Comparison of ENCODE assay signal across 8 cellular contexts in genomic region chr16:15028345-15028715, GRCh38. TPM values are rescaled to one million over a fixed set of nuclear protein-coding genes. Genes with fewer than 3 reads are reported as not detected.
DNase-seq lines count a peak whose midpoint lies in the region; ATAC-seq and TF ChIP-seq lines count a peak whose summit lies in the region.
"Not testable (repeated sequence)": the region's sequence is repeated elsewhere in the genome, so short reads cannot be mapped to it uniquely, and the experiment has no call there.

No MANE protein-coding gene starts in this region.

- intact Hi-C loops in activated T-helper 1 cell treated with anti-CD3 and anti-CD28 coated beads, Interleukin-12 subunit alpha, Interleukin-12 subunit beta, Interleukin-2, Interleukin-4 antibody, amounts not matched to agents 30 ng/mL and 10 ng/mL and 1 ng/mL, durations not matched to agents 14 hours and 24 hours and 36 hours (cut with micrococcal nuclease): not testable (repeated sequence)

- H3K27me3 ChIP-seq in CD8-positive, alpha-beta memory T cell (ENCODE audit: insufficient read depth, low read length, poor library complexity, severe bottlenecking): not testable (repeated sequence)

- H3K9me3 ChIP-seq in CD8-positive, alpha-beta memory T cell (ENCODE audit: low read length): not testable (repeated sequence)

- CTCF ChIA-PET in CD8-positive, alpha-beta memory T cell (lab: Charles Lee): not testable (repeated sequence)

- H3K4me3 Mint-ChIP-seq in CD8-positive, alpha-beta memory T cell; HFFc6; activated T-helper 1 cell treated with anti-CD3 and anti-CD28 coated beads, Interleukin-12 subunit alpha, Interleukin-12 subunit beta, Interleukin-2, Interleukin-4 antibody, amounts not matched to agents 30 ng/mL and 10 ng/mL and 1 ng/mL, durations not matched to agents 14 hours and 24 hours and 36 hours; brain; osteocyte (ENCODE audit: unreplicated experiment); stimulated activated naive B cell treated with anti-CD40 and anti-IgM and Interleukin-4, amounts not matched to agents 10 μg/mL and 1 μg/mL and 100 μg/mL, for 72 hours: not testable (repeated sequence)

- not testable (repeated sequence) for ATAC-seq in stimulated activated naive B cell treated with anti-CD40 and anti-IgM and Interleukin-4, amounts not matched to agents 10 μg/mL and 1 μg/mL and 100 μg/mL, for 72 hours (replicated peaks)

- TF ChIP-seq CTCF in HFFc6 (IDR thresholded peaks at IDR 0.05); brain (conservative IDR thresholded peaks at IDR 0.05); osteocyte (IDR thresholded peaks at IDR 0.05): not testable (repeated sequence)

- not testable (repeated sequence) for H3K27ac ChIP-seq in CD8-positive, alpha-beta memory T cell (ENCODE audit: low read depth, low read length)

- not testable (repeated sequence) for H3K4me1 ChIP-seq in CD8-positive, alpha-beta memory T cell (ENCODE audit: insufficient read depth, low read length)

- peaks cover 27% of the 10 kb centered on the region for H3K36me3 ChIP-seq in CD8-positive, alpha-beta memory T cell (ENCODE audit: insufficient read depth, low read length)

- H3K27ac Mint-ChIP-seq in CD8-positive, alpha-beta memory T cell: peak overlapping the region in 6 of 8 donors; percentile 12 to 60 (median 44)
- H3K27ac Mint-ChIP-seq in HFFc6 (peak overlapping the region; percentile 78), brain (peak overlapping the region in 4 of 5 experiments; percentile 51 to 80 (median 63)), osteocyte (ENCODE audit: unreplicated experiment) (peak overlapping the region; percentile 75)
- peak overlapping the region; percentile 1 for H3K27ac Mint-ChIP-seq in activated T-helper 1 cell treated with anti-CD3 and anti-CD28 coated beads, Interleukin-12 subunit alpha, Interleukin-12 subunit beta, Interleukin-2, Interleukin-4 antibody, amounts not matched to agents 30 ng/mL and 10 ng/mL and 1 ng/mL, durations not matched to agents 14 hours and 24 hours and 36 hours
- peak overlapping the region; percentile 42 for H3K27ac Mint-ChIP-seq in stimulated activated naive B cell treated with anti-CD40 and anti-IgM and Interleukin-4, amounts not matched to agents 10 μg/mL and 1 μg/mL and 100 μg/mL, for 72 hours

- not testable (repeated sequence) for H3K4me3 ChIP-seq in CD8-positive, alpha-beta memory T cell (ENCODE audit: low read length)

- H3K36me3 Mint-ChIP-seq in CD8-positive, alpha-beta memory T cell: peaks cover 5 to 87% (median 28%) of the 10 kb centered on the region in 3 donors
- H3K36me3 Mint-ChIP-seq in HFFc6 (ENCODE audit: low read depth) (peaks cover 58% of the 10 kb centered on the region), brain (peaks cover 75% of the 10 kb centered on the region), osteocyte (ENCODE audit: unreplicated experiment) (peaks cover 68% of the 10 kb centered on the region)
- H3K36me3 Mint-ChIP-seq in activated T-helper 1 cell treated with anti-CD3 and anti-CD28 coated beads, Interleukin-12 subunit alpha, Interleukin-12 subunit beta, Interleukin-2, Interleukin-4 antibody, amounts not matched to agents 30 ng/mL and 10 ng/mL and 1 ng/mL, durations not matched to agents 14 hours and 24 hours and 36 hours (ENCODE audit: low read depth): peaks cover 33% of the 10 kb centered on the region
- H3K36me3 Mint-ChIP-seq in stimulated activated naive B cell treated with anti-CD40 and anti-IgM and Interleukin-4, amounts not matched to agents 10 μg/mL and 1 μg/mL and 100 μg/mL, for 72 hours: peaks cover 49 to 72% of the 10 kb centered on the region in 2 donors

- peaks cover 22 to 39% (median 25%) of the 10 kb centered on the region in 3 donors for H3K4me1 Mint-ChIP-seq in CD8-positive, alpha-beta memory T cell
- peaks cover 53% of the 10 kb centered on the region for H3K4me1 Mint-ChIP-seq in HFFc6 (ENCODE audit: low read depth)
- peaks cover 22% of the 10 kb centered on the region for H3K4me1 Mint-ChIP-seq in activated T-helper 1 cell treated with anti-CD3 and anti-CD28 coated beads, Interleukin-12 subunit alpha, Interleukin-12 subunit beta, Interleukin-2, Interleukin-4 antibody, amounts not matched to agents 30 ng/mL and 10 ng/mL and 1 ng/mL, durations not matched to agents 14 hours and 24 hours and 36 hours (ENCODE audit: low read depth)
- peaks cover 21% of the 10 kb centered on the region for H3K4me1 Mint-ChIP-seq in brain
- peaks cover 28% of the 10 kb centered on the region for H3K4me1 Mint-ChIP-seq in osteocyte (ENCODE audit: unreplicated experiment)
- not testable (repeated sequence) for H3K4me1 Mint-ChIP-seq in stimulated activated naive B cell treated with anti-CD40 and anti-IgM and Interleukin-4, amounts not matched to agents 10 μg/mL and 1 μg/mL and 100 μg/mL, for 72 hours

- H3K27me3 Mint-ChIP-seq in CD8-positive, alpha-beta memory T cell; activated T-helper 1 cell treated with anti-CD3 and anti-CD28 coated beads, Interleukin-12 subunit alpha, Interleukin-12 subunit beta, Interleukin-2, Interleukin-4 antibody, amounts not matched to agents 30 ng/mL and 10 ng/mL and 1 ng/mL, durations not matched to agents 14 hours and 24 hours and 36 hours (ENCODE audit: insufficient read depth); brain; osteocyte (ENCODE audit: unreplicated experiment); stimulated activated naive B cell treated with anti-CD40 and anti-IgM and Interleukin-4, amounts not matched to agents 10 μg/mL and 1 μg/mL and 100 μg/mL, for 72 hours: not testable (repeated sequence)
- H3K27me3 Mint-ChIP-seq in HFFc6 (ENCODE audit: insufficient read depth): peaks cover 11% of the 10 kb centered on the region

- DNase-seq in CD8-positive, alpha-beta memory T cell; HFFc6; activated T-helper 1 cell treated with anti-CD3 and anti-CD28 coated beads, Interleukin-12 subunit alpha, Interleukin-12 subunit beta, Interleukin-2, Interleukin-4 antibody, amounts not matched to agents 30 ng/mL and 10 ng/mL and 1 ng/mL, durations not matched to agents 14 hours and 24 hours and 36 hours (ENCODE audit: low spot score); stimulated activated naive B cell treated with anti-CD40 and anti-IgM and Interleukin-4, amounts not matched to agents 10 μg/mL and 1 μg/mL and 100 μg/mL, for 72 hours: not testable (repeated sequence)
- DNase-seq in ecto neural progenitor cell (ENCODE audit: low spot score) (peak; percentile 42), mesenteric fat pad (ENCODE audit: low spot score) (peak; percentile 90), osteocyte (ENCODE audit: extremely low spot score, unreplicated experiment) (peak; percentile 83)

- POLR2A ChIA-PET in CD8-positive, alpha-beta memory T cell (lab: Charles Lee): not testable (repeated sequence)

- not testable (repeated sequence) for H3K9me3 Mint-ChIP-seq in CD8-positive, alpha-beta memory T cell; HFFc6; activated T-helper 1 cell treated with anti-CD3 and anti-CD28 coated beads, Interleukin-12 subunit alpha, Interleukin-12 subunit beta, Interleukin-2, Interleukin-4 antibody, amounts not matched to agents 30 ng/mL and 10 ng/mL and 1 ng/mL, durations not matched to agents 14 hours and 24 hours and 36 hours; brain; osteocyte (ENCODE audit: unreplicated experiment); stimulated activated naive B cell treated with anti-CD40 and anti-IgM and Interleukin-4, amounts not matched to agents 10 μg/mL and 1 μg/mL and 100 μg/mL, for 72 hours

RNA-seq across cellular contexts. Expression of gene NTAN1, which starts 27.5 kb away (rescaled TPM):
- 10 to 100 TPM; 34.5 to 40.1 TPM for total RNA-seq in CD8-positive, alpha-beta memory T cell
- polyA plus RNA-seq in CD8-positive, alpha-beta memory T cell: 59.5 TPM
- 10 to 100 TPM; 42.7 to 56.0 (median 49.7) TPM for total RNA-seq in HFFc6 (2021; fragmentation: NEBNext Ultra II Directional; extraction: Animal tissue kit (Norgen Biotek cat#: 25700))
- total RNA-seq in activated T-helper 1 cell treated with anti-CD3 and anti-CD28 coated beads, Interleukin-12 subunit alpha, Interleukin-12 subunit beta, Interleukin-2, Interleukin-4 antibody, amounts not matched to agents 30 ng/mL and 10 ng/mL and 1 ng/mL, durations not matched to agents 14 hours and 24 hours and 36 hours: 26.6 and 29.3 TPM in 2 replicates
- polyA plus RNA-seq in brain (ENCODE audit: insufficient read depth, low read depth, low replicate concordance): 38.1 TPM
- total RNA-seq in mesenteric fat pad (60.4 TPM), osteocyte (54.9 and 56.4 TPM in 2 replicates)

RNA-seq across cellular contexts. Expression of gene PDXDC1, which starts 53.5 kb away (rescaled TPM):
- 10 to 100 TPM; 55.5 to 58.5 TPM for total RNA-seq in CD8-positive, alpha-beta memory T cell
- polyA plus RNA-seq in CD8-positive, alpha-beta memory T cell: 39.5 TPM
- 10 to 100 TPM; 78.8 to 88.3 (median 82.0) TPM for total RNA-seq in HFFc6 (2021; fragmentation: NEBNext Ultra II Directional; extraction: Animal tissue kit (Norgen Biotek cat#: 25700))
- 63.6 and 64.3 TPM in 2 replicates for total RNA-seq in activated T-helper 1 cell treated with anti-CD3 and anti-CD28 coated beads, Interleukin-12 subunit alpha, Interleukin-12 subunit beta, Interleukin-2, Interleukin-4 antibody, amounts not matched to agents 30 ng/mL and 10 ng/mL and 1 ng/mL, durations not matched to agents 14 hours and 24 hours and 36 hours
- 58.3 TPM for polyA plus RNA-seq in brain (ENCODE audit: insufficient read depth, low read depth, low replicate concordance)
- 89.8 TPM for total RNA-seq in mesenteric fat pad
- total RNA-seq in osteocyte: 107 and 109 TPM in 2 replicates

Comparison
In these comparisons a context has a peak if more than half of its experiments do, and no peak if none do; other contexts are left out.
1. H3K27ac Mint-ChIP-seq: peak in every context shown above with its lines; median percentile 78 in HFFc6; 75 in osteocyte; 63 in brain; 44 in CD8-positive, alpha-beta memory T cell; 42 in stimulated activated naive B cell treated with anti-CD40 and anti-IgM and Interleukin-4, amounts not matched to agents 10 μg/mL and 1 μg/mL and 100 μg/mL, for 72 hours; 1 in activated T-helper 1 cell treated with anti-CD3 and anti-CD28 coated beads, Interleukin-12 subunit alpha, Interleukin-12 subunit beta, Interleukin-2, Interleukin-4 antibody, amounts not matched to agents 30 ng/mL and 10 ng/mL and 1 ng/mL, durations not matched to agents 14 hours and 24 hours and 36 hours.